In genomic region chr15:74108611-74109010, GRCh38 we compare ENCODE assay signal across 7 cellular contexts. TPM values are rescaled to one million over a fixed set of nuclear protein-coding genes. Genes with fewer than 3 reads are reported as not detected.
"Had no signal": no experiment of that assay in that cellular context is flagged by ENCODE, and none has a peak within 500 bp of the region (broad histone marks: within the 10 kb centered on the region; RNA-seq: fewer than 3 reads in every experiment).

No MANE protein-coding gene starts in this region.

RNA-seq across cellular contexts. Expression of gene ISLR2, which starts 21.8 kb away (rescaled TPM):
- total RNA-seq: activated CD8-positive, alpha-beta T cell treated with anti-CD3 and anti-CD28 coated beads for 36 hours; activated T-cell treated with anti-CD3 and anti-CD28 coated beads, Interleukin-2, amount 50 U/mL, for 4 hours; mononuclear cell had no signal

RNA-seq across cellular contexts. Expression of gene GOLGA6A, which starts 26.3 kb away (rescaled TPM):
- total RNA-seq: activated CD8-positive, alpha-beta T cell treated with anti-CD3 and anti-CD28 coated beads for 36 hours; activated T-cell treated with anti-CD3 and anti-CD28 coated beads, Interleukin-2, amount 50 U/mL, for 4 hours; adrenal gland; cardiac septum; colonic mucosa; left ventricle myocardium inferior; mononuclear cell had no signal
